In the genomic region with DNA sequence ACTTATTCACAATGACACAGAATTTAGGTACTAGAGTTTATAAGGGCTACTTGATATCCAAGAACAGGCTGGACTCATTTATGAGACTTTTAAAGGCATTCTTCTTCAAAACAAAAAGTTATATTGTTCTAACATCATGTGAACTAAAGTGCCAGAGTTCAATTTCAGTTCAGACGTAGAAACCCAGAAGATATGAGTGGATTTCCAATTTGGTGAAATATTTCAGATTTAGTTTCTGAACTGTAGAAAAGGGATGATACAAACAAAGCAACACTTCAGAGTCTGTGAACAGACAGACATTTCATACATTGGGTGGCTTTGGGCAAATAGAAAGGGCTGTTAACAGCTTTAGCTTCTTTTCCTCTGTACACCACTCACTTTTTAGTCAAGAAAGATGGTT, we compare ENCODE assay signal across 18 cellular contexts.
"Had no signal": no experiment of that assay in that cellular context is flagged by ENCODE, and none has a peak within 500 bp of the region (broad histone marks: within the 10 kb centered on the region; RNA-seq: fewer than 3 reads in every experiment).

No MANE protein-coding gene starts in this region.

- H3K36me3 ChIP-seq: esophagus muscularis mucosa, gastrocnemius medialis, heart right ventricle, left lung, lower lobe of right lung had no signal

- H3K27ac ChIP-seq: coronary artery, foreskin keratinocyte, gastrocnemius medialis, heart right ventricle, left lung, lower lobe of right lung had no signal

- H3K27me3 ChIP-seq: dorsolateral prefrontal cortex, esophagus muscularis mucosa, gastrocnemius medialis, heart right ventricle, left lung had no signal

- H3K4me1 ChIP-seq: gastrocnemius medialis had no signal

- ATAC-seq: foreskin keratinocyte, gastrocnemius medialis, heart right ventricle, left cardiac atrium, left lung, left ventricle myocardium superior, lower lobe of right lung had no signal

- H3K9me3 ChIP-seq: esophagus muscularis mucosa, gastrocnemius medialis, left lung, lower lobe of right lung had no signal

- DNase-seq: dermis blood vessel endothelial cell; dorsolateral prefrontal cortex; effector CD4-positive, alpha-beta T cell; effector memory CD4-positive, alpha-beta T cell; foreskin keratinocyte; gastrocnemius medialis; glutamatergic neuron; head of caudate nucleus; heart right ventricle; hippocampal formation; left cardiac atrium; left lung; left ventricle myocardium superior; lower lobe of right lung; mesendoderm; midbrain had no signal

- H3K4me3 ChIP-seq: coronary artery, dorsolateral prefrontal cortex, esophagus muscularis mucosa, gastrocnemius medialis, heart right ventricle, left lung, lower lobe of right lung had no signal
